ENCODE assay signal across 30 cellular contexts in genomic region chr1:4106731-4107130, GRCh38.
"Had no signal": no experiment of that assay in that cellular context is flagged by ENCODE, and none has a peak within 500 bp of the region (broad histone marks: within the 10 kb centered on the region; RNA-seq: fewer than 3 reads in every experiment).

No MANE protein-coding gene starts in this region.

- H3K4me1 Mint-ChIP-seq: activated B cell treated with CpG ODN at 0.5 μM for 24 hours; activated CD4-positive, alpha-beta T cell treated with anti-CD3 and anti-CD28 coated beads for 36 hours; activated CD4-positive, alpha-beta T cell treated with anti-CD3 and anti-CD28 coated beads, Interleukin-2, amount 10 ng/mL, durations not matched to agents 24 days and 14 days; T-helper 17 cell had no signal

- H3K4me3 ChIP-seq: body of pancreas, colonic mucosa, esophagus squamous epithelium, gastroesophageal sphincter had no signal

- H3K27ac ChIP-seq: body of pancreas, colonic mucosa, epithelial cell of prostate, esophagus squamous epithelium, gastroesophageal sphincter, WERI-Rb-1 had no signal

- H3K27me3 ChIP-seq: body of pancreas, colonic mucosa had no signal

- H3K9me3 ChIP-seq: body of pancreas, colonic mucosa, esophagus squamous epithelium, gastroesophageal sphincter had no signal

- H3K36me3 ChIP-seq: colonic mucosa, esophagus squamous epithelium, gastroesophageal sphincter, WERI-Rb-1 had no signal

- H3K4me1 ChIP-seq: body of pancreas, colonic mucosa, esophagus squamous epithelium, gastroesophageal sphincter had no signal

- H3K4me3 Mint-ChIP-seq: activated B cell treated with CpG ODN at 0.5 μM for 24 hours; activated CD4-positive, alpha-beta memory T cell treated with anti-CD3 and anti-CD28 coated beads for 36 hours; activated CD4-positive, alpha-beta T cell treated with anti-CD3 and anti-CD28 coated beads for 36 hours; activated CD4-positive, alpha-beta T cell treated with anti-CD3 and anti-CD28 coated beads, Interleukin-2, amount 10 ng/mL, durations not matched to agents 24 days and 14 days; activated naive CD8-positive, alpha-beta T cell; activated T-cell treated with anti-CD3 and anti-CD28 coated beads, Interleukin-2, amount 50 U/mL, for 24 hours; activated T-cell treated with anti-CD3 and anti-CD28 coated beads, Interleukin-2, amount 50 U/mL, for 72 hours; T-helper 17 cell; T-helper 2 cell treated with Interferon-gamma antibody and Interleukin-4, amounts not matched to agents 5 μg/mL and 100 μg/mL, for 36 hours had no signal

- H3K9me3 Mint-ChIP-seq: activated CD4-positive, alpha-beta memory T cell treated with anti-CD3 and anti-CD28 coated beads for 36 hours; activated CD4-positive, alpha-beta T cell treated with anti-CD3 and anti-CD28 coated beads, Interleukin-2, amount 10 ng/mL, durations not matched to agents 24 days and 14 days; activated T-cell treated with anti-CD3 and anti-CD28 coated beads, Interleukin-2, amount 50 U/mL, for 24 hours; activated T-cell treated with anti-CD3 and anti-CD28 coated beads, Interleukin-2, amount 50 U/mL, for 72 hours; T-helper 2 cell treated with Interferon-gamma antibody and Interleukin-4, amounts not matched to agents 5 μg/mL and 100 μg/mL, for 36 hours had no signal

- DNase-seq: activated B cell treated with CpG ODN at 0.5 μM for 24 hours; activated CD4-positive, alpha-beta memory T cell treated with anti-CD3 and anti-CD28 coated beads for 36 hours; activated CD4-positive, alpha-beta T cell treated with anti-CD3 and anti-CD28 coated beads for 36 hours; activated CD4-positive, alpha-beta T cell treated with anti-CD3 and anti-CD28 coated beads, Interleukin-2, amount 10 ng/mL, durations not matched to agents 24 days and 14 days; activated CD8-positive, alpha-beta memory T cell treated with anti-CD3 and anti-CD28 coated beads, Interleukin-2, amount 50 U/mL, for 48 hours; activated effector memory CD4-positive, alpha-beta T cell treated with Interleukin-2 at 50 U/mL for 16 hours; activated gamma-delta T cell treated with Interleukin-2 at 50 U/mL for 16 hours; activated naive CD4-positive, alpha-beta T cell treated with anti-CD3 and anti-CD28 coated beads, Interleukin-2, amount 50 U/mL, for 16 hours; activated naive CD4-positive, alpha-beta T cell treated with Interleukin-2 at 50 U/mL for 16 hours; activated T-cell treated with anti-CD3 and anti-CD28 coated beads for 4 hours; activated T-cell treated with anti-CD3 and anti-CD28 coated beads, Interleukin-2, amount 50 U/mL, for 24 hours; activated T-cell treated with anti-CD3 and anti-CD28 coated beads, Interleukin-2, amount 50 U/mL, for 72 hours; amniotic stem cell; anterior cingulate cortex; central memory CD4-positive, alpha-beta T cell; cerebellar nuclear complex; colonic mucosa; effector CD8-positive, alpha-beta T cell; esophagus squamous epithelium; foreskin melanocyte; T-helper 1 cell; T-helper 17 cell; T1000; WERI-Rb-1 had no signal

- H3K36me3 Mint-ChIP-seq: activated CD4-positive, alpha-beta memory T cell treated with anti-CD3 and anti-CD28 coated beads for 36 hours; activated naive CD8-positive, alpha-beta T cell had no signal

- H3K27ac Mint-ChIP-seq: activated B cell treated with CpG ODN at 0.5 μM for 24 hours; activated CD4-positive, alpha-beta memory T cell treated with anti-CD3 and anti-CD28 coated beads for 36 hours; activated CD4-positive, alpha-beta T cell treated with anti-CD3 and anti-CD28 coated beads for 36 hours; activated CD4-positive, alpha-beta T cell treated with anti-CD3 and anti-CD28 coated beads, Interleukin-2, amount 10 ng/mL, durations not matched to agents 24 days and 14 days; activated naive CD8-positive, alpha-beta T cell; activated T-cell treated with anti-CD3 and anti-CD28 coated beads, Interleukin-2, amount 50 U/mL, for 24 hours; activated T-cell treated with anti-CD3 and anti-CD28 coated beads, Interleukin-2, amount 50 U/mL, for 72 hours; T-helper 17 cell; T-helper 2 cell treated with Interferon-gamma antibody and Interleukin-4, amounts not matched to agents 5 μg/mL and 100 μg/mL, for 36 hours had no signal

- ATAC-seq: activated CD4-positive, alpha-beta T cell treated with anti-CD3 and anti-CD28 coated beads for 36 hours; activated CD4-positive, CD25-positive, alpha-beta regulatory T cell treated with anti-CD3 and anti-CD28 coated beads, Interleukin-2, amount 50 U/mL, for 24 hours; activated T-cell treated with anti-CD3 and anti-CD28 coated beads, Interleukin-2, amount 50 U/mL, for 72 hours; body of pancreas; gastroesophageal sphincter; T-helper 17 cell had no signal
